In the genomic region with DNA sequence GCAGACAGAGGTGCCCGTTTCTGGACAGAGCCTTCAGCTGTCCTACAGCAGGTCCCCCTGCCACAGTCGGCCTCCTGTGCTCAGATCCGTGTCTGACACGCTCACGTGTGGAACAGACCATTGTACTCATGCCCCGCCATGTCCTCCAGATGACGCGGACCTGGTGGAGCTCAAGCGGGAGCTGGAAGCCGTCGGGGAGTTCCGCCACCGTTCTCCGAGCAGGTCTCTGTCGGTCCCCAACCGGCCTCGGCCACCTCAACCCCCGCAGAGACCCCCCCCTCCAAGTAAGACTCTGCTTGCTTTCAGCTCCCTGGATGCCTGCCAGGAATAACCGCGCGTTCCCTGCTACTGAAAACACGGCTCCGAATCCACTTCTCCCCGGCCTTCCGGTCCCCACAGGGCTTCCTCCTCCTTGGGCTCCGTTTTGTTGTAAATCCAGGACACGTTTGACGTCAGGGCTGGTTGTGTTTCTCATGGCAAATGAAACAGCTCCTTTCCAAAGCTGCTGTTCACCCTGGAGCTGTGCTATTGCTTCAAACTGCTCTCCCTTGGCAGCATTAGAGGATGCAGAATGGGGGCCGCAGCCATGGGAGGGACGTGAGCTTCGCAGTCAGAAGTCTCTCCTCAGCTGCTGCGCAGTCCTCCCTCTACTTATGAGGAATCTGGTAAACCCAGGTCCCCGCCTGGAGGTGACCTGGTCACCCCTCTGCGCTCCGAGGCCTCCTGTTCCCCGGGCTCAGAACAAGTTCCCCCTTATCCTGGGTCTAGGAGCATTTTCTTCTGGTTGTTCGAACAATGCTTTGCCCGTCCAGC, we compare ENCODE assay signal across 9 cellular contexts.
DNase-seq lines count a peak whose midpoint lies in the region; ATAC-seq, FAIRE-seq and TF ChIP-seq lines count a peak whose summit lies in the region.
"Had no signal": no experiment of that assay in that cellular context is flagged by ENCODE, and none has a peak within 500 bp of the region (broad histone marks: within the 10 kb centered on the region; RNA-seq: fewer than 3 reads in every experiment).

No MANE protein-coding gene starts in this region.

- TF ChIP-seq EP300 in upper lobe of left lung (IDR thresholded peaks at IDR 0.05): no peak

- H3K9me3 ChIP-seq in right atrium auricular region (no peaks in the 10 kb centered on the region), upper lobe of left lung (no peaks in the 10 kb centered on the region)

- peak; percentile 77 for DNase-seq in Right ventricle myocardium inferior (ENCODE audit: missing footprints)
- DNase-seq in right atrium auricular region (ENCODE audit: low spot score): no peak
- peak; percentile 5 for DNase-seq in cerebellar cortex (ENCODE audit: low spot score)
- peak; percentile 51 for DNase-seq in midbrain (lab: John Stamatoyannopoulos, UW)
- DNase-seq in upper lobe of left lung: peak; percentile 57 to 68
- DNase-seq in NCI-H2227 (lab: John Stamatoyannopoulos, UW; ENCODE audit: unreplicated experiment): no peak
- DNase-seq in HPDE6-E6E7 (ENCODE audit: extremely low spot score): no peak
- no peak for DNase-seq in HTR-8/SVneo (ENCODE audit: insufficient read length, low spot score)
- DNase-seq: effector CD4-positive, alpha-beta T cell had no signal

- TF ChIP-seq CTCF in right atrium auricular region (IDR thresholded peaks at IDR 0.05): no peak
- TF ChIP-seq CTCF in upper lobe of left lung (IDR thresholded peaks at IDR 0.05): no peak

- H3K4me1 ChIP-seq in right atrium auricular region (no peaks in the 10 kb centered on the region), upper lobe of left lung (peaks cover 0 to 5% (median 0%) of the 10 kb centered on the region in 4 donors)

- ATAC-seq in Right ventricle myocardium inferior (no peak), upper lobe of left lung (ENCODE audit: low FRiP score in 2 of 2) (peak; percentile 44 to 58)

- FAIRE-seq in HTR-8/SVneo (lab: Jason Lieb, UNC): no peak

- H3K4me3 ChIP-seq in right atrium auricular region (no peak overlapping the region), upper lobe of left lung (peak overlapping the region in 1 of 4 donors; percentile 20)

- H3K27ac ChIP-seq in right atrium auricular region (peak overlapping the region in 1 of 2 donors; percentile 1), upper lobe of left lung (peak overlapping the region; percentile 21 to 79 (median 50))

- 78 to 80% methylated on average over 29 to 36 of the region's 38 CpGs for WGBS in upper lobe of left lung, 2 donors

- peak in 1 of 4 donors; percentile 51 for TF ChIP-seq POLR2A in upper lobe of left lung (IDR thresholded peaks at IDR 0.05)

- no peaks in the 10 kb centered on the region for H3K27me3 ChIP-seq in right atrium auricular region
- no peaks in the 10 kb centered on the region for H3K27me3 ChIP-seq in upper lobe of left lung

- H3K36me3 ChIP-seq in right atrium auricular region (peaks cover 70% of the 10 kb centered on the region), upper lobe of left lung (peaks cover 0 to 23% (median 4%) of the 10 kb centered on the region in 4 donors)

- intact Hi-C loops in Right ventricle myocardium inferior (cut with DNase I): no loop called here

Comparison
In these comparisons a context has a peak if more than half of its experiments do, and no peak if none do; other contexts are left out.
1. DNase-seq: peak in Right ventricle myocardium inferior (single experiment), cerebellar cortex (single experiment), midbrain (single experiment) and upper lobe of left lung (2 of 2); none in right atrium auricular region (single experiment), NCI-H2227 (single experiment), HPDE6-E6E7 (single experiment) and HTR-8/SVneo (single experiment).